In genomic region chr2:96502891-96503636, GRCh38 we compare ENCODE assay signal across 12 cellular contexts. TPM values are rescaled to one million over a fixed set of nuclear protein-coding genes. Genes with fewer than 3 reads are reported as not detected.
DNase-seq lines count a peak whose midpoint lies in the region; TF ChIP-seq lines count a peak whose summit lies in the region.
"Had no signal": no experiment of that assay in that cellular context is flagged by ENCODE, and none has a peak within 500 bp of the region (broad histone marks: within the 10 kb centered on the region; RNA-seq: fewer than 3 reads in every experiment).

No MANE protein-coding gene starts in this region.

- H3K4me1 ChIP-seq in HEK293 (ENCODE audit: control insufficient read depth, insufficient read depth, low read length): no peaks in the 10 kb centered on the region
- peaks cover 35 to 42% of the 10 kb centered on the region in 2 experiments for H3K4me1 ChIP-seq in trophoblast cell (ENCODE audit: control insufficient read depth in 1 of 2, insufficient read depth in 2 of 2, low read length in 2 of 2)

- H3K4ac ChIP-seq in trophoblast cell (ENCODE audit: low read depth, low read length): no peak overlapping the region

- H2AK5ac ChIP-seq in trophoblast cell (ENCODE audit: low read length): no peak overlapping the region

- peak; percentile 25 for DNase-seq in Daoy (ENCODE audit: low read depth)
- peak; percentile 11 for DNase-seq in fibroblast of pulmonary artery (ENCODE audit: low read depth)
- no peak for DNase-seq in trophoblast cell
- DNase-seq in 8988T: no peak
- DNase-seq in nucleus accumbens (lab: John Stamatoyannopoulos, UW): no peak
- no peak for DNase-seq in NCI-H1694 (lab: John Stamatoyannopoulos, UW)
- DNase-seq: amniotic stem cell, DMS153, foreskin fibroblast, NCI-H1417 treated with DMSO at 0.1 percent for 48 hours had no signal

- CTCF ChIA-PET in HEK293 (lab: Yijun Ruan, JAX): no interaction called here

- no peak overlapping the region for H3K4me2 ChIP-seq in trophoblast cell (ENCODE audit: low read length)

- no peak overlapping the region for H3K14ac ChIP-seq in trophoblast cell (ENCODE audit: low read length)

- H3K4me3 ChIP-seq in HEK293 (ENCODE audit: low read depth, low read length) (no peak overlapping the region), fibroblast of pulmonary artery (replicated peaks; ENCODE audit: low read depth, low read length) (no peak overlapping the region), trophoblast cell (ENCODE audit: low read depth, low read length) (no peak overlapping the region)

- no peaks in the 10 kb centered on the region for H3K36me3 ChIP-seq in HEK293 (ENCODE audit: control insufficient read depth in 2 of 2, insufficient read depth in 1 of 2, low read length in 2 of 2)
- H3K36me3 ChIP-seq in trophoblast cell (ENCODE audit: control insufficient read depth in 1 of 2, insufficient read depth in 2 of 2, low read length in 2 of 2): no peaks in the 10 kb centered on the region

- POLR2A ChIA-PET in HEK293 (lab: Yijun Ruan, JAX): no interaction called here

- TF ChIP-seq CTCF in HEK293 (tag by site-specific recombination; IDR thresholded peaks at IDR 0.05) (no peak), fibroblast of pulmonary artery (IDR thresholded peaks at IDR 0.05; ENCODE audit: low read length, missing control alignments) (no peak)

- WGBS in trophoblast cell (ENCODE audit: extremely low coverage, insufficient coverage, insufficient read length): no CpG with 5 or more reads among the region's 13 CpGs

- H3K27me3 ChIP-seq in trophoblast cell (ENCODE audit: insufficient read depth, low read length): no peaks in the 10 kb centered on the region

- H4K12ac ChIP-seq in trophoblast cell (ENCODE audit: low read depth, low read length): no peak overlapping the region

- H2BK120ac ChIP-seq in trophoblast cell (ENCODE audit: insufficient read depth, low read length, poor library complexity): no peak overlapping the region

- H3K9ac ChIP-seq in trophoblast cell (ENCODE audit: low read length): no peak overlapping the region

- H2BK12ac ChIP-seq in trophoblast cell (ENCODE audit: low read length): no peak overlapping the region

- H4K8ac ChIP-seq in trophoblast cell (ENCODE audit: low read depth, low read length): no peak overlapping the region

- H3K9me3 ChIP-seq in HEK293 (ENCODE audit: control insufficient read depth, insufficient read depth, low read depth, low read length) (no peaks in the 10 kb centered on the region), trophoblast cell (ENCODE audit: insufficient read depth, low read depth, low read length) (peaks cover 2% of the 10 kb centered on the region)

- peak overlapping the region; percentile 18 for H3K18ac ChIP-seq in trophoblast cell (ENCODE audit: low read length)

- H3K27ac ChIP-seq in HEK293 (ENCODE audit: extremely low read depth, low read depth, low read length) (no peak overlapping the region), trophoblast cell (ENCODE audit: low read depth, low read length) (no peak overlapping the region)

- no peak overlapping the region for H2BK5ac ChIP-seq in trophoblast cell (ENCODE audit: low read depth, low read length, poor library complexity)

- H4K91ac ChIP-seq in trophoblast cell (ENCODE audit: low read depth, low read length): peak overlapping the region; percentile 11

- no peaks in the 10 kb centered on the region for H3K79me2 ChIP-seq in trophoblast cell (ENCODE audit: control insufficient read depth, insufficient read depth, low read length, poor library complexity)

- H3K23ac ChIP-seq in trophoblast cell (ENCODE audit: low read length): no peak overlapping the region

- H2AFZ ChIP-seq in trophoblast cell (ENCODE audit: insufficient read depth, low read length, poor library complexity): no peak overlapping the region

- H3K79me1 ChIP-seq in trophoblast cell (ENCODE audit: low read length): peaks cover 12% of the 10 kb centered on the region

TF ChIP-seq in HEK293, 187 proteins besides CTCF, POLR2A, EP300 and RAD21:
- TF ChIP-seq ZNF341 (tag by site-specific recombination; IDR thresholded peaks at IDR 0.05; ENCODE audit: low read depth): peak; percentile 77
- TF ChIP-seq ZNF768 (tag by site-specific recombination; IDR thresholded peaks at IDR 0.05): no peak
- TF ChIP-seq ZNF530 (tag by site-specific recombination; IDR thresholded peaks at IDR 0.05; ENCODE audit: low read depth): no peak
- 0 out of 2 replicates have a peak, but pooled peaks have one; percentile 35 for TF ChIP-seq ZBTB48 (tag by site-specific recombination; IDR thresholded peaks at IDR 0.05)
- TF ChIP-seq, protein P1, sequence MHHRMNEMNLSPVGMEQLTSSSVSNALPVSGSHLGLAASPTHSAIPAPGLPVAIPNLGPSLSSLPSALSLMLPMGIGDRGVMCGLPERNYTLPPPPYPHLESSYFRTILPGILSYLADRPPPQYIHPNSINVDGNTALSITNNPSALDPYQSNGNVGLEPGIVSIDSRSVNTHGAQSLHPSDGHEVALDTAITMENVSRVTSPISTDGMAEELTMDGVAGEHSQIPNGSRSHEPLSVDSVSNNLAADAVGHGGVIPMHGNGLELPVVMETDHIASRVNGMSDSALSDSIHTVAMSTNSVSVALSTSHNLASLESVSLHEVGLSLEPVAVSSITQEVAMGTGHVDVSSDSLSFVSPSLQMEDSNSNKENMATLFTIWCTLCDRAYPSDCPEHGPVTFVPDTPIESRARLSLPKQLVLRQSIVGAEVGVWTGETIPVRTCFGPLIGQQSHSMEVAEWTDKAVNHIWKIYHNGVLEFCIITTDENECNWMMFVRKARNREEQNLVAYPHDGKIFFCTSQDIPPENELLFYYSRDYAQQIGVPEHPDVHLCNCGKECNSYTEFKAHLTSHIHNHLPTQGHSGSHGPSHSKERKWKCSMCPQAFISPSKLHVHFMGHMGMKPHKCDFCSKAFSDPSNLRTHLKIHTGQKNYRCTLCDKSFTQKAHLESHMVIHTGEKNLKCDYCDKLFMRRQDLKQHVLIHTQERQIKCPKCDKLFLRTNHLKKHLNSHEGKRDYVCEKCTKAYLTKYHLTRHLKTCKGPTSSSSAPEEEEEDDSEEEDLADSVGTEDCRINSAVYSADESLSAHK (tag by site-specific recombination; IDR thresholded peaks at IDR 0.05): no peak
- TF ChIP-seq ZIC2 (tag by site-specific recombination; IDR thresholded peaks at IDR 0.05): 0 out of 2 replicates have a peak, but pooled peaks have one; percentile 10
- TF ChIP-seq ZNF626 (tag by site-specific recombination; IDR thresholded peaks at IDR 0.05): no peak
- no peak for TF ChIP-seq ZNF558 (tag by site-specific recombination; IDR thresholded peaks at IDR 0.05)
- no peak for TF ChIP-seq ZSCAN16 (tag by site-specific recombination; IDR thresholded peaks at IDR 0.05)
- TF ChIP-seq ZBTB8A (tag by site-specific recombination; IDR thresholded peaks at IDR 0.05): no peak

RNA-seq across cellular contexts. Expression of gene NEURL3, which starts 2.1 kb away (rescaled TPM):
- 0.23 and 1.2 TPM in 2 replicates for total RNA-seq in Daoy (2014; rRNA removed; shearing (Covaris generic))
- 0.47 and 0.51 TPM in 2 replicates for polyA plus RNA-seq in trophoblast cell (2013)
- polyA plus RNA-seq: BJ had no signal

RNA-seq across cellular contexts. Expression of gene ARID5A, which starts 33.5 kb away (rescaled TPM):
- total RNA-seq in Daoy (2014; rRNA removed; shearing (Covaris generic)): 2.9 and 5.4 TPM in 2 replicates
- 1.3 and 1.4 TPM in 2 replicates for polyA plus RNA-seq in trophoblast cell (2013)

Comparison
In these comparisons a context has a peak if more than half of its experiments do, and no peak if none do; other contexts are left out.
1. DNase-seq: peak in Daoy (single experiment) and fibroblast of pulmonary artery (single experiment); none in trophoblast cell (0 of 2), 8988T (single experiment), nucleus accumbens (0 of 56) and NCI-H1694 (single experiment).